ENCODE assay signal across 8 cellular contexts in genomic region chr4:7042697-7043464, GRCh38. TPM values are rescaled to one million over a fixed set of nuclear protein-coding genes. Genes with fewer than 3 reads are reported as not detected.
DNase-seq lines count a peak whose midpoint lies in the region; ATAC-seq and TF ChIP-seq lines count a peak whose summit lies in the region.

Gene TADA2B, plus strand, starts transcription at chr4:7043372. Its CDS starts 208 bp downstream, at chr4:7043580.

- H3K4me1 ChIP-seq in cardiac muscle cell (ENCODE audit: low read depth) (peaks cover 6% of the 10 kb centered on the region), parathyroid adenoma (peaks cover 10% of the 10 kb centered on the region), tibial nerve (peaks cover 0 to 50% (median 30%) of the 10 kb centered on the region in 4 donors)

- H3K4me3 Mint-ChIP-seq in activated naive CD8-positive, alpha-beta T cell treated with anti-CD3 and anti-CD28 coated beads, Interleukin-2, amount 50 U/mL, for 24 hours = peak within 1 kb of the TSS; percentile 85

- peak within 1 kb of the TSS; percentile 87 for H3K4me2 ChIP-seq in parathyroid adenoma (ENCODE audit: low read length)

- H3K4me3 ChIP-seq in cardiac muscle cell (peak within 1 kb of the TSS; percentile 78), parathyroid adenoma (ENCODE audit: low read depth, low read length) (peak within 1 kb of the TSS; percentile 81), tibial nerve (peak within 1 kb of the TSS; percentile 99)

- TF ChIP-seq EP300 in tibial nerve (IDR thresholded peaks at IDR 0.05) = peak; percentile 7 to 73

- no peaks in the 10 kb centered on the region for H3K9me3 Mint-ChIP-seq in activated naive CD8-positive, alpha-beta T cell treated with anti-CD3 and anti-CD28 coated beads, Interleukin-2, amount 50 U/mL, for 24 hours

- H2AFZ ChIP-seq in parathyroid adenoma = peak within 1 kb of the TSS; percentile 96

- peak; percentile 76 for ATAC-seq in HG02763 (IDR thresholded peaks at IDR 0.05; ENCODE audit: unreplicated experiment)
- ATAC-seq in activated naive CD8-positive, alpha-beta T cell treated with anti-CD3 and anti-CD28 coated beads, Interleukin-2, amount 50 U/mL, for 24 hours = peak; percentile 89

- DNase-seq in NCI-H1417 (lab: John Stamatoyannopoulos, UW) (peak; percentile 97 to 99 (median 99)), SW 1271 (lab: John Stamatoyannopoulos, UW) (peak; percentile 86 to 92), cardiac muscle cell (ENCODE audit: low read depth in 1 of 2, low spot score in 1 of 2) (peak; percentile 99), tibial nerve (ENCODE audit: low spot score in 2 of 2) (peak; percentile 87 to 94)
- peak; percentile 95 for DNase-seq in activated naive CD8-positive, alpha-beta T cell treated with anti-CD3 and anti-CD28 coated beads, Interleukin-2, amount 50 U/mL, for 24 hours

- H3K79me2 ChIP-seq in parathyroid adenoma = peaks cover 41% of the 10 kb centered on the region

- H3K9me3 ChIP-seq in cardiac muscle cell (ENCODE audit: low read depth) (no peaks in the 10 kb centered on the region), parathyroid adenoma (ENCODE audit: control insufficient read depth, low read length) (no peaks in the 10 kb centered on the region), tibial nerve (no peaks in the 10 kb centered on the region)

- H3K27ac ChIP-seq in cardiac muscle cell = peak within 1 kb of the TSS; percentile 75
- peak within 1 kb of the TSS; percentile 64 for H3K27ac ChIP-seq in parathyroid adenoma
- peak within 1 kb of the TSS; percentile 74 to 94 (median 93) for H3K27ac ChIP-seq in tibial nerve

- H3K36me3 ChIP-seq in cardiac muscle cell (no peaks in the 10 kb centered on the region), parathyroid adenoma (ENCODE audit: control insufficient read depth, insufficient read depth, low read length) (no peaks in the 10 kb centered on the region), tibial nerve (peaks cover 0 to 6% (median 0%) of the 10 kb centered on the region in 3 donors)

- H3K27me3 Mint-ChIP-seq in activated naive CD8-positive, alpha-beta T cell treated with anti-CD3 and anti-CD28 coated beads, Interleukin-2, amount 50 U/mL, for 24 hours = peaks cover 4% of the 10 kb centered on the region

- H3K36me3 Mint-ChIP-seq in activated naive CD8-positive, alpha-beta T cell treated with anti-CD3 and anti-CD28 coated beads, Interleukin-2, amount 50 U/mL, for 24 hours (ENCODE audit: low read depth) = no peaks in the 10 kb centered on the region

- H3K4me1 Mint-ChIP-seq in activated naive CD8-positive, alpha-beta T cell treated with anti-CD3 and anti-CD28 coated beads, Interleukin-2, amount 50 U/mL, for 24 hours = peaks cover 39% of the 10 kb centered on the region

- TF ChIP-seq POLR2A in tibial nerve (IDR thresholded peaks at IDR 0.05) = peak; percentile 8 to 49

- H3K27ac Mint-ChIP-seq in activated naive CD8-positive, alpha-beta T cell treated with anti-CD3 and anti-CD28 coated beads, Interleukin-2, amount 50 U/mL, for 24 hours = peak within 1 kb of the TSS; percentile 65

- 0 to 1% methylated on average over 32 to 75 of the region's 106 CpGs for WGBS in tibial nerve, 2 donors

- H3K9ac ChIP-seq in parathyroid adenoma = peak within 1 kb of the TSS; percentile 46

- H3K27me3 ChIP-seq in cardiac muscle cell (no peaks in the 10 kb centered on the region), parathyroid adenoma (ENCODE audit: control insufficient read depth, insufficient read depth, low read length) (no peaks in the 10 kb centered on the region), tibial nerve (no peaks in the 10 kb centered on the region)

- TF ChIP-seq CTCF in GM12874 (IDR thresholded peaks at IDR 0.05; ENCODE audit: insufficient read depth, low read depth, low read length) (peak; percentile 57), cardiac muscle cell (IDR thresholded peaks at IDR 0.05; ENCODE audit: low read depth, low read length) (peak; percentile 10), parathyroid adenoma (IDR thresholded peaks at IDR 0.05) (peak; percentile 9), tibial nerve (IDR thresholded peaks at IDR 0.05) (peak in 4 of 5 experiments; percentile 73 to 87 (median 79))

RNA-seq across cellular contexts. Expression of gene TADA2B, which starts in this region (rescaled TPM):
- total RNA-seq in cardiac muscle cell (21.3 and 29.0 TPM in 2 replicates), tibial nerve (10 to 100 TPM; 13.3 to 27.3 (median 16.5) TPM)
- 21.5 and 22.0 TPM in 2 replicates for polyA plus RNA-seq in cardiac muscle cell

Comparison
In these comparisons a context has a peak if more than half of its experiments do, and no peak if none do; other contexts are left out.
1. Peak in every context shown above with its lines: DNase-seq, ATAC-seq, H3K4me3 ChIP-seq and H3K27ac ChIP-seq.
2. CTCF ChIP-seq: peak in every context shown above with its lines; median percentile 79 in tibial nerve; 57 in GM12874; 10 in cardiac muscle cell; 9 in parathyroid adenoma.